9 cellular contexts compared by ENCODE assay signal in the genomic region with DNA sequence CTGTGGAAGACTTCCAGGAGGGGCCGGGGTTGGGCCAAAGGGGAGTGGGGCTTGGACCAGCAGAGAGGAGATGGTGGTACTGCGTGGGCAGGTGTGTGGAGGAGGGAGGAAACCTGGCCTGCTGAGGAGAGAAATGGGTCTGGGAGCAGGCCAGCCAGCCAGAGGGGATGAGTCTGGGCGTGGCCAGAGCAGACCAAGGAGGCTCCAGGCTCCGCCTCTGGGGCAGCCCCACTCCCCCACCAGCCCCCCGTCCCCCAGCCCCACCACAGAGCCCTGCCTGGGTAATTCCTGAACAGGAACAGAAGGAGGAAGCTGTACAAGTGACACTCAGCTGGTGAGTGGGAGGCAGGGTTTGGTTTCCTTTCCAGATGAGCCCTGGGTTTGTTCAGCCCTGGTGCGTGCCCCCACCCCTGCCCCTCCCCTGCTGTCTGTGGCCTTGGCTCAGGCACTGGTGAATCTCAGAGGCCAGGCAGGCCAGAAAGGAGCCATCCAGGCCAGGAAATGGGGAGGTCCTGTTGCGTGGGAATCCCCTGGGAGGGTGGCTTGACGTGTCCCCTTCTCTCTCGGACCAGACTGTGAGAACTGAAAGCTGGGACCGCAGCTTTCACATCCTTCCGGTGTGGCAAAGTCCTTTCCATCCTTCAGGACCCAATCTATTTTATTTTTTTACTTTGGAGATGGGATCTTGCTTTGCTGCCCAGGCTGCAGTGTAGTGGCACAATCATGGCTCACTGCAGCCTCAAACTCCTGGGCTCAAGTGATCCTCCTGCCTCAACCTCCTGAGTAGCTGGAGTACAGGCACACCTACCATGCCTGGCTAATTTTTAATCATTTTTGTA. TPM values are rescaled to one million over a fixed set of nuclear protein-coding genes. Genes with fewer than 3 reads are reported as not detected.
DNase-seq lines count a peak whose midpoint lies in the region; ATAC-seq, FAIRE-seq and TF ChIP-seq lines count a peak whose summit lies in the region.
"Had no signal": no experiment of that assay in that cellular context is flagged by ENCODE, and none has a peak within 500 bp of the region (broad histone marks: within the 10 kb centered on the region; RNA-seq: fewer than 3 reads in every experiment).

No MANE protein-coding gene starts in this region.

- FAIRE-seq in RCC 7860 (lab: Jason Lieb, UNC): no peak

- H3K27me3 Mint-ChIP-seq in central memory CD8-positive, alpha-beta T cell: no peaks in the 10 kb centered on the region
- H3K27me3 Mint-ChIP-seq in naive B cell (no peaks in the 10 kb centered on the region), type B pancreatic cell (no peaks in the 10 kb centered on the region)
- H3K27me3 Mint-ChIP-seq: activated naive CD8-positive, alpha-beta T cell had no signal

- H3K4me1 Mint-ChIP-seq in central memory CD8-positive, alpha-beta T cell: peaks cover 14% of the 10 kb centered on the region
- H3K4me1 Mint-ChIP-seq in naive B cell: peaks cover 28 to 49% (median 28%) of the 10 kb centered on the region in 3 donors
- H3K4me1 Mint-ChIP-seq in type B pancreatic cell (ENCODE audit: unreplicated experiment): peaks cover 35% of the 10 kb centered on the region

- peaks cover 1% of the 10 kb centered on the region for H3K36me3 Mint-ChIP-seq in central memory CD8-positive, alpha-beta T cell (ENCODE audit: insufficient read depth)
- H3K36me3 Mint-ChIP-seq in naive B cell (no peaks in the 10 kb centered on the region), type B pancreatic cell (no peaks in the 10 kb centered on the region)
- H3K36me3 Mint-ChIP-seq: activated naive CD8-positive, alpha-beta T cell had no signal

- ATAC-seq in HG02938 (IDR thresholded peaks at IDR 0.05; ENCODE audit: unreplicated experiment) (peak; percentile 65), naive B cell (ENCODE audit: low read depth in 2 of 2) (peak; percentile 93 to 96)
- ATAC-seq in central memory CD8-positive, alpha-beta T cell (replicated peaks; ENCODE audit: extremely low read depth, poor library complexity, severe bottlenecking): peak; percentile 70

- H3K4me3 Mint-ChIP-seq in central memory CD8-positive, alpha-beta T cell: peak overlapping the region; percentile 47
- H3K4me3 Mint-ChIP-seq in naive B cell (peak overlapping the region; percentile 36 to 90 (median 70)), type B pancreatic cell (no peak overlapping the region)
- H3K4me3 Mint-ChIP-seq: activated naive CD8-positive, alpha-beta T cell had no signal

- DNase-seq in activated effector memory CD4-positive, alpha-beta T cell treated with anti-CD3 and anti-CD28 coated beads, Interleukin-2, amount 50 U/mL, for 16 hours: peak; percentile 73
- DNase-seq in activated effector memory CD4-positive, alpha-beta T cell treated with Interleukin-2 at 50 U/mL for 16 hours: no peak
- DNase-seq in RCC 7860 (ENCODE audit: low spot score) (peak; percentile 61), naive B cell (peak; percentile 72), type B pancreatic cell (ENCODE audit: extremely low spot score, unreplicated experiment) (no peak), 8988T (no peak)
- DNase-seq in central memory CD8-positive, alpha-beta T cell (ENCODE audit: low spot score in 2 of 2): no peak

- H3K9me3 Mint-ChIP-seq in central memory CD8-positive, alpha-beta T cell: no peaks in the 10 kb centered on the region
- H3K9me3 Mint-ChIP-seq in naive B cell: no peaks in the 10 kb centered on the region
- H3K9me3 Mint-ChIP-seq in type B pancreatic cell: no peaks in the 10 kb centered on the region

- no peak for TF ChIP-seq CTCF in type B pancreatic cell (conservative IDR thresholded peaks at IDR 0.05)

- H3K27ac Mint-ChIP-seq in central memory CD8-positive, alpha-beta T cell (ENCODE audit: low read depth): peak overlapping the region; percentile 65
- H3K27ac Mint-ChIP-seq in naive B cell: peak overlapping the region; percentile 41 to 97 (median 90)
- peak overlapping the region; percentile 64 for H3K27ac Mint-ChIP-seq in type B pancreatic cell
- H3K27ac Mint-ChIP-seq: activated naive CD8-positive, alpha-beta T cell had no signal

RNA-seq across cellular contexts. Expression of gene SRC, which starts 9.4 kb away (rescaled TPM):
- polyA plus RNA-seq in naive B cell (ENCODE audit: low read depth in 6 of 6): 1 to 10 TPM in 5 of 6 donors, not detected in 1; 1.2 to 2.3 (median 1.7) TPM
- 56.0 and 70.3 TPM in 2 replicates for total RNA-seq in type B pancreatic cell (ENCODE audit: low replicate concordance)

RNA-seq across cellular contexts. Expression of gene MANBAL, which starts 47.1 kb away (rescaled TPM):
- 10 to 100 TPM; 19.4 to 39.0 (median 25.7) TPM for polyA plus RNA-seq in naive B cell (ENCODE audit: low read depth in 6 of 6)
- total RNA-seq in type B pancreatic cell (ENCODE audit: low replicate concordance): 35.5 and 40.4 TPM in 2 replicates

Comparison
In these comparisons a context has a peak if more than half of its experiments do, and no peak if none do; other contexts are left out.
1. DNase-seq: peak in activated effector memory CD4-positive, alpha-beta T cell treated with anti-CD3 and anti-CD28 coated beads, Interleukin-2, amount 50 U/mL, for 16 hours (single experiment), RCC 7860 (single experiment) and naive B cell (single experiment); none in activated effector memory CD4-positive, alpha-beta T cell treated with Interleukin-2 at 50 U/mL for 16 hours (single experiment), central memory CD8-positive, alpha-beta T cell (0 of 2), type B pancreatic cell (single experiment) and 8988T (single experiment).
2. Peak in every context shown above with its lines, with median percentiles within 50 percentile points of each other: ATAC-seq and H3K27ac Mint-ChIP-seq.